In genomic region chr9:132169672-132170392, GRCh38 we compare ENCODE assay signal across 8 cellular contexts.
DNase-seq lines count a peak whose midpoint lies in the region; ATAC-seq and TF ChIP-seq lines count a peak whose summit lies in the region.

No MANE protein-coding gene starts in this region.

- TF ChIP-seq CTCF in astrocyte of the spinal cord (IDR thresholded peaks at IDR 0.05; ENCODE audit: low read depth, low read length) = peak; percentile 85

- no peak overlapping the region for H3K4me3 ChIP-seq in astrocyte of the spinal cord (ENCODE audit: low read depth, low read length)

- ATAC-seq in HG03521 (IDR thresholded peaks at IDR 0.05; ENCODE audit: unreplicated experiment) = no peak

- DNase-seq in GDM1 (lab: John Stamatoyannopoulos, UW) = peak; percentile 38
- DNase-seq in MV-4-11 (lab: John Stamatoyannopoulos, UW) = peak; percentile 34
- peak; percentile 61 for DNase-seq in UCSD-AML1 (lab: John Stamatoyannopoulos, UW; ENCODE audit: unreplicated experiment)
- no peak for DNase-seq in astrocyte of the spinal cord (ENCODE audit: low read depth, low spot score)
- DNase-seq in iris pigment epithelial cell (ENCODE audit: low read depth) = peak; percentile 53
- peak; percentile 53 to 64 for DNase-seq in stimulated activated CD4-positive, alpha-beta T cell treated with anti-CD3 and anti-CD28 coated beads, Interleukin-4, amount 100 ng/mL, for 48 hours (ENCODE audit: low read depth in 2 of 2)
- no peak for DNase-seq in NCI-H446 treated with DMSO at 0.1 percent for 48 hours (lab: John Stamatoyannopoulos, UW)

- in situ Hi-C loops in astrocyte of the spinal cord (cut with HindIII; ENCODE audit: low sequenced_read_pairs) = no loop called here

Comparison
In these comparisons a context has a peak if more than half of its experiments do, and no peak if none do; other contexts are left out.
1. DNase-seq: peak in GDM1 (single experiment), MV-4-11 (single experiment), UCSD-AML1 (single experiment), iris pigment epithelial cell (single experiment) and stimulated activated CD4-positive, alpha-beta T cell treated with anti-CD3 and anti-CD28 coated beads, Interleukin-4, amount 100 ng/mL, for 48 hours (2 of 2); none in astrocyte of the spinal cord (single experiment) and NCI-H446 treated with DMSO at 0.1 percent for 48 hours (single experiment).